ENCODE assay signal across 8 cellular contexts in genomic region chr6:151765444-151765886, GRCh38. TPM values are rescaled to one million over a fixed set of nuclear protein-coding genes. Genes with fewer than 3 reads are reported as not detected.
DNase-seq lines count a peak whose midpoint lies in the region; ATAC-seq, FAIRE-seq and TF ChIP-seq lines count a peak whose summit lies in the region.

No MANE protein-coding gene starts in this region.

- no peak for TF ChIP-seq POLR2A in A549 (IDR thresholded peaks at IDR 0.05; ENCODE audit: low read length)
- no peak for TF ChIP-seq POLR2A in upper lobe of left lung (IDR thresholded peaks at IDR 0.05)

- H3K9me2 ChIP-seq in SU-DHL-6 (replicated peaks; ENCODE audit: insufficient read depth, low read length): no peaks in the 10 kb centered on the region

- no peaks in the 10 kb centered on the region for H3K27me3 ChIP-seq in SU-DHL-6 (ENCODE audit: low read length)
- no peaks in the 10 kb centered on the region for H3K27me3 ChIP-seq in upper lobe of left lung

- TF ChIP-seq EP300 in A549 (IDR thresholded peaks at IDR 0.05) (no peak), upper lobe of left lung (IDR thresholded peaks at IDR 0.05) (no peak)

- peak; percentile 63 for TF ChIP-seq CTCF in A549 (IDR thresholded peaks at IDR 0.05)
- TF ChIP-seq CTCF in GM12864 (IDR thresholded peaks at IDR 0.05; ENCODE audit: low read depth, low read length, missing control alignments): peak; percentile 57
- TF ChIP-seq CTCF in SU-DHL-6 (IDR thresholded peaks at IDR 0.05; ENCODE audit: insufficient read depth, low read length, poor library complexity, severe bottlenecking): peak; percentile 57
- peak; percentile 45 to 67 (median 64) for TF ChIP-seq CTCF in upper lobe of left lung (IDR thresholded peaks at IDR 0.05)

- H3K4me3 ChIP-seq in A549 (no peak overlapping the region), GM12864 (ENCODE audit: low read depth, low read length) (no peak overlapping the region), SU-DHL-6 (ENCODE audit: insufficient read depth, low read length, poor library complexity, severe bottlenecking) (no peak overlapping the region), upper lobe of left lung (no peak overlapping the region)

- H3K27ac ChIP-seq in A549 (peak overlapping the region; percentile 30 to 49; a peak in 1 of 6 replicates), SU-DHL-6 (ENCODE audit: low read depth, low read length) (no peak overlapping the region), upper lobe of left lung (no peak overlapping the region)

- 3% methylated on average over 2 of the region's 2 CpGs for WGBS in A549 (ENCODE audit: missing lambda C conversion rate)
- 0 to 1% methylated on average over 2 of the region's 2 CpGs for WGBS in upper lobe of left lung, 2 donors

- no peak overlapping the region for H3K9ac ChIP-seq in SU-DHL-6 (ENCODE audit: low read length)

- H3K4me1 ChIP-seq in A549 (no peaks in the 10 kb centered on the region), upper lobe of left lung (peaks cover 0 to 5% (median 2%) of the 10 kb centered on the region in 4 donors)

- H3K36me3 ChIP-seq in SU-DHL-6 (ENCODE audit: low read length) (no peaks in the 10 kb centered on the region), upper lobe of left lung (no peaks in the 10 kb centered on the region)

- H3K9me3 ChIP-seq in A549: no peaks in the 10 kb centered on the region
- no peaks in the 10 kb centered on the region for H3K9me3 ChIP-seq in SU-DHL-6 (ENCODE audit: insufficient read depth, low read length)
- no peaks in the 10 kb centered on the region for H3K9me3 ChIP-seq in upper lobe of left lung

- FAIRE-seq in A549 (lab: Jason Lieb, UNC): no peak

- no peaks in the 10 kb centered on the region for H3F3A ChIP-seq in SU-DHL-6 (ENCODE audit: insufficient read depth)

- TF ChIP-seq RAD21 in A549 (conservative IDR thresholded peaks at IDR 0.05 in 1 of 2, IDR thresholded peaks at IDR 0.05 in 1 of 2): peak; percentile 67 to 69

- no peaks in the 10 kb centered on the region for H3K79me2 ChIP-seq in SU-DHL-6 (ENCODE audit: insufficient read depth, low read length)

- H3K4me2 ChIP-seq in A549: peak overlapping the region; percentile 68
- no peak overlapping the region for H3K4me2 ChIP-seq in SU-DHL-6 (ENCODE audit: low read depth, low read length, poor library complexity, severe bottlenecking)

- DNase-seq in A549 (ENCODE audit: low read depth in 1 of 2, low spot score in 1 of 2) (peak; percentile 56 to 60), GM12864 (ENCODE audit: low read depth) (peak; percentile 16), NAMALWA (ENCODE audit: low spot score) (peak; percentile 79), lung microvascular endothelial cell (ENCODE audit: low read depth in 2 of 2) (peak; percentile 84 to 95), upper lobe of left lung (no peak)
- DNase-seq in effector CD4-positive, alpha-beta T cell: peak; percentile 8

- H2AFZ ChIP-seq in SU-DHL-6 (ENCODE audit: low read depth, low read length, severe bottlenecking): no peak overlapping the region

- no peaks in the 10 kb centered on the region for H4K20me1 ChIP-seq in SU-DHL-6 (ENCODE audit: low read depth, low read length)

- ATAC-seq in A549 (peak in 1 of 2 experiments; percentile 68; a peak in 3 of 6 replicates), HG02623 (IDR thresholded peaks at IDR 0.05; ENCODE audit: unreplicated experiment) (peak; percentile 60), upper lobe of left lung (ENCODE audit: low FRiP score in 2 of 2) (peak; percentile 53 to 81)

- CTCF ChIA-PET in A549 (lab: Yijun Ruan, JAX): interaction anchor here (0.6 to 3.6 kb wide), 25 partner anchors 8 to 573 kb away, joined by 3 to 24 read pairs (median 3); no protein-coding TSS in a partner anchor

- POLR2A ChIA-PET in A549 (lab: Yijun Ruan, JAX): no interaction called here

TF ChIP-seq in A549, 52 proteins besides CTCF, POLR2A, EP300 and RAD21:
- peak; percentile 55 for TF ChIP-seq SMC3 (IDR thresholded peaks at IDR 0.05)
- no peak for TF ChIP-seq CHD4 (IDR thresholded peaks at IDR 0.05; ENCODE audit: borderline replicate concordance)
TF ChIP-seq in A549: peak in this region for 1.

RNA-seq across cellular contexts. Expression of gene ESR1, which starts 42.0 kb away (rescaled TPM):
- not detected in 2 replicates for polyA plus RNA-seq in A549 (2011; rRNA removed)
- polyA plus RNA-seq in A549 (2012; cell fraction: cytosol; rRNA removed): not detected in 2 replicates
- polyA plus RNA-seq in A549 (2012; cell fraction: nucleus; rRNA removed): not detected in 2 replicates
- not detected in 3 replicates for polyA plus RNA-seq in A549 (2017; fragmentation: RNase III; extraction: RNeasy Plus Mini Kit Qiagen cat#74134 plus additional on column Dnase treatment)
- not detected in 2 replicates for polyA minus RNA-seq in A549 (2011; rRNA and poly(A)+ RNA removed)
- total RNA-seq in lung microvascular endothelial cell: under 0.01 TPM in 2 replicates
- 1 to 10 TPM in 5 of 6 donors, under 1 TPM in 1; 0.91 to 4.7 (median 2.8) TPM for total RNA-seq in upper lobe of left lung

Comparison
In these comparisons a context has a peak if more than half of its experiments do, and no peak if none do; other contexts are left out.
1. DNase-seq: peak in A549 (2 of 2), GM12864 (single experiment), NAMALWA (single experiment), effector CD4-positive, alpha-beta T cell (single experiment) and lung microvascular endothelial cell (2 of 2); none in upper lobe of left lung (0 of 2).
2. H3K27ac ChIP-seq: peak in A549 (2 of 2); none in SU-DHL-6 (single experiment) and upper lobe of left lung (0 of 4).
3. Peak in every context shown above with its lines, with median percentiles within 50 percentile points of each other: CTCF ChIP-seq.